In genomic region chr1:21439721-21440629, GRCh38 we compare ENCODE assay signal across 1 cellular context.
TF ChIP-seq lines count a peak whose summit lies in the region.

Gene NBPF3, plus strand, starts transcription at chr1:21440137. Its CDS starts 4,950 bp downstream, at chr1:21445087.

TF ChIP-seq in K562, 482 proteins besides CTCF, POLR2A, EP300 and RAD21 (continued from another document and continues in another):
- TF ChIP-seq ETS1 (conservative IDR thresholded peaks at IDR 0.05; ENCODE audit: control insufficient read depth, low read depth, low read length) (no peak), RFX1 (IDR thresholded peaks at IDR 0.05) (no peak), SMAD2 (IDR thresholded peaks at IDR 0.05; ENCODE audit: low read depth, low read length) (no peak), TFAP4 (CRISPR knock-in tag; IDR thresholded peaks at IDR 0.05; ENCODE audit: borderline replicate concordance) (peak; percentile 56; the same call in 1 of the 2 replicates), SMAD4 (CRISPR knock-in tag; conservative IDR thresholded peaks at IDR 0.05) (no peak), ZBTB33 (CRISPR knock-in tag; IDR thresholded peaks at IDR 0.05) (no peak), IRF2 (CRISPR knock-in tag; IDR thresholded peaks at IDR 0.05) (no peak), E2F3 (CRISPR knock-in tag; IDR thresholded peaks at IDR 0.05) (no peak), KHSRP (IDR thresholded peaks at IDR 0.05) (no peak), GABPA (tag; conservative IDR thresholded peaks at IDR 0.05; ENCODE audit: low read depth) (no peak), SIN3A (IDR thresholded peaks at IDR 0.05; ENCODE audit: borderline replicate concordance in 2 of 2, control insufficient read depth in 1 of 2, low read depth in 2 of 2, low read length in 2 of 2) (no peak), MYC (IDR thresholded peaks at IDR 0.05; ENCODE audit: low read depth, low read length) (no peak), MYC (CRISPR knock-in tag; IDR thresholded peaks at IDR 0.05; ENCODE audit: borderline replicate concordance, low read depth) (no peak), ZNF324 (CRISPR knock-in tag; IDR thresholded peaks at IDR 0.05) (no peak), ZNF253 (CRISPR knock-in tag; conservative IDR thresholded peaks at IDR 0.05) (no peak), TSHZ1 (CRISPR knock-in tag; IDR thresholded peaks at IDR 0.05) (no peak), NFE2 (IDR thresholded peaks at IDR 0.05; ENCODE audit: low read depth) (no peak), RBM25 (IDR thresholded peaks at IDR 0.05; ENCODE audit: low read depth, low read length, severe bottlenecking) (no peak), NEUROD1 (IDR thresholded peaks at IDR 0.05; ENCODE audit: borderline replicate concordance, low read depth, low read length, partially characterized antibody) (no peak), NCOA6 (IDR thresholded peaks at IDR 0.05) (no peak), PREB (CRISPR knock-in tag; IDR thresholded peaks at IDR 0.05) (no peak), ZBTB11 (CRISPR knock-in tag; IDR thresholded peaks at IDR 0.05) (no peak), THAP7 (CRISPR knock-in tag; IDR thresholded peaks at IDR 0.05) (no peak), DPF2 (IDR thresholded peaks at IDR 0.05) (no peak), GTF2F1 (IDR thresholded peaks at IDR 0.05; ENCODE audit: low read depth, low read length) (no peak), ZNF57 (CRISPR knock-in tag; IDR thresholded peaks at IDR 0.05) (no peak), CLOCK (CRISPR knock-in tag; IDR thresholded peaks at IDR 0.05; ENCODE audit: borderline replicate concordance) (no peak), DACH1 (IDR thresholded peaks at IDR 0.05; ENCODE audit: partially characterized antibody) (no peak), CTCFL (IDR thresholded peaks at IDR 0.05; ENCODE audit: borderline replicate concordance, insufficient read depth, low read depth, low read length, poor library complexity, severe bottlenecking) (no peak), TFE3 (CRISPR knock-in tag; IDR thresholded peaks at IDR 0.05) (no peak), MEIS2 (IDR thresholded peaks at IDR 0.05; ENCODE audit: partially characterized antibody) (peak; percentile 70), TOE1 (IDR thresholded peaks at IDR 0.05; ENCODE audit: borderline replicate concordance) (no peak), TOE1 (CRISPR knock-in tag; IDR thresholded peaks at IDR 0.05; ENCODE audit: borderline replicate concordance, low read depth) (no peak), ATF7 (IDR thresholded peaks at IDR 0.05) (peak; percentile 70; the same call in 1 of the 2 replicates), ZNF232 (CRISPR knock-in tag; IDR thresholded peaks at IDR 0.05) (no peak), ZNF347 (CRISPR knock-in tag; IDR thresholded peaks at IDR 0.05; ENCODE audit: low read depth) (no peak), SNIP1 (IDR thresholded peaks at IDR 0.05; ENCODE audit: low read depth) (no peak)
